In genomic region chr5:82586176-82586575, GRCh38 we compare ENCODE assay signal across 24 cellular contexts.
DNase-seq lines count a peak whose midpoint lies in the region; ATAC-seq and TF ChIP-seq lines count a peak whose summit lies in the region.
"Had no signal": no experiment of that assay in that cellular context is flagged by ENCODE, and none has a peak within 500 bp of the region (broad histone marks: within the 10 kb centered on the region; RNA-seq: fewer than 3 reads in every experiment).

No MANE protein-coding gene starts in this region.

- H3K4me3 ChIP-seq in ascending aorta (no peak overlapping the region), endodermal cell (ENCODE audit: low read length) (no peak overlapping the region), thoracic aorta (peak overlapping the region; percentile 35)
- no peak overlapping the region for H3K4me3 ChIP-seq in CD4-positive, alpha-beta memory T cell (ENCODE audit: low read length in 2 of 2)
- H3K4me3 ChIP-seq: HAP-1, ovary had no signal

- no peak for ATAC-seq in thoracic aorta (ENCODE audit: insufficient number of reproducible peaks, low FRiP score, low read depth)
- ATAC-seq in GM21381 (IDR thresholded peaks at IDR 0.05; ENCODE audit: unreplicated experiment), result no peak
- ATAC-seq: right cardiac atrium; stimulated activated naive CD8-positive, alpha-beta T cell treated with anti-CD3 and anti-CD28 coated beads, Interleukin-15, Interleukin-2, amounts not matched to agents 100 U/mL and 50 U/mL, for 24 hours had no signal

- H3K9me3 Mint-ChIP-seq in endodermal cell (peaks cover 51% of the 10 kb centered on the region), mesothelial cell of epicardium (peaks cover 56% of the 10 kb centered on the region)
- peaks cover 2 to 35% (median 20%) of the 10 kb centered on the region in 8 donors for H3K9me3 Mint-ChIP-seq in CD4-positive, alpha-beta memory T cell

- H3K27ac Mint-ChIP-seq in endodermal cell (peak overlapping the region; percentile 91), mesothelial cell of epicardium (peak overlapping the region; percentile 92)
- no peak overlapping the region for H3K27ac Mint-ChIP-seq in CD4-positive, alpha-beta memory T cell
- H3K27ac Mint-ChIP-seq: activated B cell treated with CpG ODN at 0.5 μM for 24 hours; activated CD4-positive, alpha-beta memory T cell treated with anti-CD3 and anti-CD28 coated beads for 36 hours; CD14-positive monocyte; memory B cell had no signal

- no peak for TF ChIP-seq CTCF in ascending aorta (IDR thresholded peaks at IDR 0.05)
- no peak for TF ChIP-seq CTCF in endodermal cell (conservative IDR thresholded peaks at IDR 0.05)
- no peak for TF ChIP-seq CTCF in mesothelial cell of epicardium (IDR thresholded peaks at IDR 0.05; ENCODE audit: unreplicated experiment)
- no peak for TF ChIP-seq CTCF in thoracic aorta (IDR thresholded peaks at IDR 0.05)

- intact Hi-C loops in ascending aorta (cut with DNase I), result loop anchor here (5.0 kb wide), 1 partner anchor 34 kb away; no protein-coding TSS in a partner anchor
- intact Hi-C loops in CD4-positive, alpha-beta memory T cell (cut with micrococcal nuclease), result no loop called here

- H3K36me3 Mint-ChIP-seq in endodermal cell (ENCODE audit: low read depth) (peaks cover 19% of the 10 kb centered on the region), mesothelial cell of epicardium (peaks cover 13% of the 10 kb centered on the region)
- H3K36me3 Mint-ChIP-seq in CD4-positive, alpha-beta memory T cell, result peaks cover 0 to 3% of the 10 kb centered on the region in 2 donors
- H3K36me3 Mint-ChIP-seq: activated CD4-positive, alpha-beta memory T cell treated with anti-CD3 and anti-CD28 coated beads for 36 hours; CD14-positive monocyte had no signal

- H3K4me3 Mint-ChIP-seq in endodermal cell, result peak overlapping the region; percentile 10
- H3K4me3 Mint-ChIP-seq in mesothelial cell of epicardium, result no peak overlapping the region
- no peak overlapping the region for H3K4me3 Mint-ChIP-seq in CD4-positive, alpha-beta memory T cell
- H3K4me3 Mint-ChIP-seq: activated B cell treated with CpG ODN at 0.5 μM for 24 hours; activated CD4-positive, alpha-beta memory T cell treated with anti-CD3 and anti-CD28 coated beads for 36 hours; CD14-positive monocyte; memory B cell; naive B cell had no signal

- H3K27ac ChIP-seq in ascending aorta (peak overlapping the region; percentile 42 to 59), endodermal cell (ENCODE audit: low read depth, low read length) (peak overlapping the region; percentile 36), thoracic aorta (peak overlapping the region; percentile 69 to 84)
- H3K27ac ChIP-seq in CD4-positive, alpha-beta memory T cell (ENCODE audit: low read depth, low read length), result no peak overlapping the region
- H3K27ac ChIP-seq: brain microvascular endothelial cell, ovary had no signal

- 64 to 88% methylated on average over 2 of the region's 2 CpGs for WGBS in endodermal cell (ENCODE audit: insufficient coverage in 1 of 2, insufficient read length in 1 of 2), 2 experiments

- no peaks in the 10 kb centered on the region for H3K36me3 ChIP-seq in ascending aorta
- no peaks in the 10 kb centered on the region for H3K36me3 ChIP-seq in endodermal cell (ENCODE audit: control insufficient read depth, insufficient read depth, low read length)
- no peaks in the 10 kb centered on the region for H3K36me3 ChIP-seq in thoracic aorta
- H3K36me3 ChIP-seq in CD4-positive, alpha-beta memory T cell (ENCODE audit: insufficient read depth, low read length), result no peaks in the 10 kb centered on the region
- H3K36me3 ChIP-seq: brain microvascular endothelial cell, HAP-1, ovary had no signal

- H3K9ac ChIP-seq in endodermal cell (ENCODE audit: extremely low read depth, low read length, poor library complexity, severe bottlenecking), result no peak overlapping the region

- POLR2A ChIA-PET in CD4-positive, alpha-beta memory T cell (lab: Charles Lee; ENCODE audit: partially characterized antibody), result no interaction called here

- H3K4me1 Mint-ChIP-seq in endodermal cell, result peaks cover 12% of the 10 kb centered on the region
- peaks cover 7% of the 10 kb centered on the region for H3K4me1 Mint-ChIP-seq in mesothelial cell of epicardium
- H3K4me1 Mint-ChIP-seq in CD4-positive, alpha-beta memory T cell, result no peaks in the 10 kb centered on the region
- H3K4me1 Mint-ChIP-seq: activated B cell treated with CpG ODN at 0.5 μM for 24 hours, CD14-positive monocyte, memory B cell, naive B cell had no signal

- H3K27me3 ChIP-seq in ascending aorta (no peaks in the 10 kb centered on the region), endodermal cell (ENCODE audit: control insufficient read depth, insufficient read depth, low read length, poor library complexity, severe bottlenecking) (no peaks in the 10 kb centered on the region), thoracic aorta (replicated peaks; ENCODE audit: insufficient read depth) (no peaks in the 10 kb centered on the region)
- H3K27me3 ChIP-seq in CD4-positive, alpha-beta memory T cell (ENCODE audit: insufficient read depth, low read length), result no peaks in the 10 kb centered on the region
- H3K27me3 ChIP-seq: brain microvascular endothelial cell, ovary had no signal

- peaks cover 0 to 28% of the 10 kb centered on the region in 2 donors for H3K4me1 ChIP-seq in ascending aorta
- no peaks in the 10 kb centered on the region for H3K4me1 ChIP-seq in endodermal cell (ENCODE audit: control insufficient read depth, insufficient read depth, low read length)
- peaks cover 5 to 42% of the 10 kb centered on the region in 2 donors for H3K4me1 ChIP-seq in thoracic aorta (ENCODE audit: control insufficient read depth in 1 of 2, low read depth in 2 of 2)
- H3K4me1 ChIP-seq in CD4-positive, alpha-beta memory T cell (ENCODE audit: insufficient read depth, low read length), result no peaks in the 10 kb centered on the region
- H3K4me1 ChIP-seq: HAP-1 had no signal

- H3K27me3 Mint-ChIP-seq in endodermal cell (ENCODE audit: insufficient read depth), result no peaks in the 10 kb centered on the region
- H3K27me3 Mint-ChIP-seq in mesothelial cell of epicardium (ENCODE audit: low read depth), result no peaks in the 10 kb centered on the region
- peaks cover 2 to 5% of the 10 kb centered on the region in 2 donors for H3K27me3 Mint-ChIP-seq in CD4-positive, alpha-beta memory T cell
- H3K27me3 Mint-ChIP-seq: activated B cell treated with CpG ODN at 0.5 μM for 24 hours; activated CD4-positive, alpha-beta memory T cell treated with anti-CD3 and anti-CD28 coated beads for 36 hours; memory B cell had no signal

- H3K9me3 ChIP-seq in ascending aorta (peaks cover 4 to 17% of the 10 kb centered on the region in 2 donors), endodermal cell (ENCODE audit: control insufficient read depth, low read length) (peaks cover 25% of the 10 kb centered on the region), thoracic aorta (peaks cover 3% of the 10 kb centered on the region)
- no peaks in the 10 kb centered on the region for H3K9me3 ChIP-seq in CD4-positive, alpha-beta memory T cell (ENCODE audit: control insufficient read depth in 1 of 2, low read length in 2 of 2)
- H3K9me3 ChIP-seq: HAP-1, ovary had no signal

- CTCF ChIA-PET in CD4-positive, alpha-beta memory T cell (lab: Charles Lee; ENCODE audit: partially characterized antibody), result no interaction called here

- DNase-seq in ascending aorta (ENCODE audit: low spot score in 2 of 2), result no peak
- no peak for DNase-seq in endodermal cell
- no peak for DNase-seq in mesothelial cell of epicardium (ENCODE audit: low spot score in 2 of 2, unreplicated experiment in 2 of 2)
- DNase-seq in thoracic aorta (ENCODE audit: low spot score), result no peak
- no peak for DNase-seq in CD4-positive, alpha-beta memory T cell
- DNase-seq in SHP77 treated with DMSO at 0.1 percent for 48 hours (lab: John Stamatoyannopoulos, UW), result no peak
- DNase-seq: activated B cell treated with CpG ODN at 0.5 μM for 24 hours; activated CD4-positive, alpha-beta memory T cell treated with anti-CD3 and anti-CD28 coated beads for 36 hours; activated CD8-positive, alpha-beta memory T cell treated with anti-CD3 and anti-CD28 coated beads, Interleukin-2, amount 50 U/mL, for 48 hours; activated effector memory CD4-positive, alpha-beta T cell treated with Interleukin-2 at 50 U/mL for 16 hours; brain microvascular endothelial cell; EL; islet precursor cell; naive B cell; NCI-H1694 treated with DMSO at 0.1 percent for 48 hours; NCI-H226; ovary; right cardiac atrium; stimulated activated naive CD8-positive, alpha-beta T cell treated with anti-CD3 and anti-CD28 coated beads, Interleukin-15, Interleukin-2, amounts not matched to agents 100 U/mL and 50 U/mL, for 24 hours; T1000 had no signal

Comparison
In these comparisons a context has a peak if more than half of its experiments do, and no peak if none do; other contexts are left out.
1. H3K27ac Mint-ChIP-seq: peak in endodermal cell (single experiment) and mesothelial cell of epicardium (single experiment); none in CD4-positive, alpha-beta memory T cell (0 of 7).